2 cellular contexts compared by ENCODE assay signal in the genomic region with DNA sequence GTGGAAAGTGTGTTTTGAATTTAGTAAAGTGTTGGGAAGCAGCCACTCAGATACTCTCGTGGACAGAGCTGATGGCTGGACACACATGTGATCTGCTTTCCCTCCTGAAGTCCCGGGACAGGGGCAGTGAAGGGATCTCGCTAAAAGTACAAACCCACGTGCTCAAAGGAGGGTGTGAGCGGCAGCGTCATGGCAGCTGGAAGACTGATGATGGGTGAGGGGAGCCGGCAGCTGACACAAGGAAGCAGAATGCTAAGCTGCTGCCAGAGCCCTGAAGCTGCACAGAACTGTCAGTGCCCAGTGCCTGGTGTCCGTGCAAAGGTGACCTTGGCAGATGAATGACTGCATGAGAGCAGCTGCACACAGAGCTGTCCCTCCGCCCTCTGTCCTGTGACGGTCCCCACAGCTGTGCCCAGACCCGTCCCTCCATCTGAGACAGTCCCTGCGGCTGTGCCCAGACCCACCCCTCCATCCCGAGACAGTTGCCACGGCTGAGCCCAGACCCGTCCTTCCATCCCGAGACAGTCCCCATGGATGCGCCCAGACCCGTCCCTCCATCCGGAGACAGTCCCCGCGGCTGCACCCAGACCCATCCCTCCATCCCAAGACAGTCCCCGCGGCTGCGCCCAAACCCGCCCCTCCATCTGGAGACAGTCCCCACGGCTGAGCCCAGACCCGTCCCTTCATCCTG.
TF ChIP-seq lines count a peak whose summit lies in the region.

No MANE protein-coding gene starts in this region.

TF ChIP-seq in H1, 55 proteins besides CTCF, POLR2A, EP300 and RAD21:
- TF ChIP-seq GTF2F1 (IDR thresholded peaks at IDR 0.05; ENCODE audit: borderline replicate concordance, low read depth, low read length) (no peak), EZH2 (IDR thresholded peaks at IDR 0.05; ENCODE audit: low read depth, low read length, severe bottlenecking) (no peak)

TF ChIP-seq in HepG2, 621 proteins besides CTCF, POLR2A, EP300 and RAD21:
- 0 out of 2 replicates have a peak, but pooled peaks have one; percentile 65 for TF ChIP-seq EZH2 (conservative IDR thresholded peaks at IDR 0.05; ENCODE audit: low read depth, low read length)
- TF ChIP-seq ZNF75D (CRISPR knock-in tag; IDR thresholded peaks at IDR 0.05; ENCODE audit: borderline replicate concordance) = no peak
